ENCODE assay signal across 21 cellular contexts in genomic region chr3:45692866-45693265, GRCh38. TPM values are rescaled to one million over a fixed set of nuclear protein-coding genes. Genes with fewer than 3 reads are reported as not detected.
DNase-seq lines count a peak whose midpoint lies in the region; FAIRE-seq and TF ChIP-seq lines count a peak whose summit lies in the region.
"Had no signal": no experiment of that assay in that cellular context is flagged by ENCODE, and none has a peak within 500 bp of the region (broad histone marks: within the 10 kb centered on the region; RNA-seq: fewer than 3 reads in every experiment).

No MANE protein-coding gene starts in this region.

- H3K4me1 Mint-ChIP-seq in activated T-cell treated with anti-CD3 and anti-CD28 coated beads, Interleukin-2, amount 50 U/mL, for 24 hours (ENCODE audit: low read depth) = peaks cover 77% of the 10 kb centered on the region
- H3K4me1 Mint-ChIP-seq in astrocyte (ENCODE audit: low read depth, unreplicated experiment) = peaks cover 24% of the 10 kb centered on the region

- peaks cover 4% of the 10 kb centered on the region for H3K79me1 ChIP-seq in trophoblast cell (ENCODE audit: low read length)

- no peak overlapping the region for H4K12ac ChIP-seq in trophoblast cell (ENCODE audit: low read depth, low read length)

- no peaks in the 10 kb centered on the region for H3K9me3 Mint-ChIP-seq in activated T-cell treated with anti-CD3 and anti-CD28 coated beads, Interleukin-2, amount 50 U/mL, for 24 hours
- H3K9me3 Mint-ChIP-seq in astrocyte (ENCODE audit: unreplicated experiment) = no peaks in the 10 kb centered on the region

- H3K27ac ChIP-seq in astrocyte (ENCODE audit: low read depth, low read length) = no peak overlapping the region
- H3K27ac ChIP-seq in trophoblast cell (ENCODE audit: low read depth, low read length) = no peak overlapping the region
- H3K27ac ChIP-seq in osteoblast (ENCODE audit: low read depth, low read length) = no peak overlapping the region
- H3K27ac ChIP-seq: brain microvascular endothelial cell, dorsolateral prefrontal cortex, pancreas had no signal

- no peak overlapping the region for H2AK5ac ChIP-seq in trophoblast cell (ENCODE audit: low read length)

- no peak for TF ChIP-seq POLR2A in NB4 (IDR thresholded peaks at IDR 0.05; ENCODE audit: extremely low read depth, insufficient read length)

- peak overlapping the region; percentile 99 for H3K27ac Mint-ChIP-seq in activated T-cell treated with anti-CD3 and anti-CD28 coated beads, Interleukin-2, amount 50 U/mL, for 24 hours
- no peak overlapping the region for H3K27ac Mint-ChIP-seq in astrocyte (ENCODE audit: unreplicated experiment)

- H2AFZ ChIP-seq in astrocyte (ENCODE audit: low read depth, low read length) = no peak overlapping the region
- no peak overlapping the region for H2AFZ ChIP-seq in trophoblast cell (ENCODE audit: insufficient read depth, low read length, poor library complexity)
- H2AFZ ChIP-seq in osteoblast (ENCODE audit: low read length) = no peak overlapping the region

- H3K4me3 Mint-ChIP-seq in activated T-cell treated with anti-CD3 and anti-CD28 coated beads, Interleukin-2, amount 50 U/mL, for 24 hours = peak overlapping the region; percentile 80
- peak overlapping the region; percentile 62 for H3K4me3 Mint-ChIP-seq in astrocyte (ENCODE audit: unreplicated experiment)

- H3K4me1 ChIP-seq in astrocyte (ENCODE audit: insufficient read depth, low read length) = peaks cover 11% of the 10 kb centered on the region
- H3K4me1 ChIP-seq in trophoblast cell (ENCODE audit: control insufficient read depth in 1 of 2, insufficient read depth in 2 of 2, low read length in 2 of 2) = peaks cover 2 to 4% of the 10 kb centered on the region in 2 experiments
- peaks cover 31% of the 10 kb centered on the region for H3K4me1 ChIP-seq in osteoblast (ENCODE audit: insufficient read depth, low read length)

- no peak overlapping the region for H2BK120ac ChIP-seq in trophoblast cell (ENCODE audit: insufficient read depth, low read length, poor library complexity)

- H3K36me3 ChIP-seq in astrocyte (ENCODE audit: insufficient read depth, low read length) (peaks cover 3% of the 10 kb centered on the region), trophoblast cell (ENCODE audit: control insufficient read depth in 1 of 2, insufficient read depth in 2 of 2, low read length in 2 of 2) (peaks cover 0 to 3% of the 10 kb centered on the region in 2 experiments), osteoblast (ENCODE audit: insufficient read depth, low read length) (peaks cover 11% of the 10 kb centered on the region)
- H3K36me3 ChIP-seq: pancreas had no signal

- no peak overlapping the region for H2BK5ac ChIP-seq in trophoblast cell (ENCODE audit: low read depth, low read length, poor library complexity)

- peak overlapping the region; percentile 2 for H3K4ac ChIP-seq in trophoblast cell (ENCODE audit: low read depth, low read length)

- H4K91ac ChIP-seq in trophoblast cell (ENCODE audit: low read depth, low read length) = no peak overlapping the region

- H3K23ac ChIP-seq in trophoblast cell (ENCODE audit: low read length) = no peak overlapping the region

- peak overlapping the region; percentile 32 for H3K4me3 ChIP-seq in NB4 (ENCODE audit: low read depth, low read length)
- no peak overlapping the region for H3K4me3 ChIP-seq in astrocyte (ENCODE audit: insufficient read depth, low read depth, low read length)
- H3K4me3 ChIP-seq in trophoblast cell (ENCODE audit: low read depth, low read length) = no peak overlapping the region
- no peak overlapping the region for H3K4me3 ChIP-seq in osteoblast (ENCODE audit: insufficient read depth, low read length)
- H3K4me3 ChIP-seq: dorsolateral prefrontal cortex, heart right ventricle, pancreas, skin epidermis had no signal

- H3K9ac ChIP-seq in astrocyte (ENCODE audit: low read length) (no peak overlapping the region), trophoblast cell (ENCODE audit: low read length) (no peak overlapping the region)

- peaks cover 4% of the 10 kb centered on the region for H3K27me3 Mint-ChIP-seq in activated T-cell treated with anti-CD3 and anti-CD28 coated beads, Interleukin-2, amount 50 U/mL, for 24 hours
- no peaks in the 10 kb centered on the region for H3K27me3 Mint-ChIP-seq in astrocyte (ENCODE audit: low read depth, unreplicated experiment)

- H3K14ac ChIP-seq in trophoblast cell (ENCODE audit: low read length) = no peak overlapping the region

- no peak overlapping the region for H3K18ac ChIP-seq in trophoblast cell (ENCODE audit: low read length)

- H4K20me1 ChIP-seq in astrocyte (ENCODE audit: insufficient read depth, low read length) (peaks cover 73% of the 10 kb centered on the region), osteoblast (ENCODE audit: insufficient read depth, low read length) (peaks cover 36% of the 10 kb centered on the region)

- H4K8ac ChIP-seq in trophoblast cell (ENCODE audit: low read depth, low read length) = no peak overlapping the region

- WGBS in trophoblast cell (ENCODE audit: extremely low coverage, insufficient coverage, insufficient read length) = no CpG with 5 or more reads among the region's 3 CpGs

- no peak for DNase-seq in activated T-cell treated with anti-CD3 and anti-CD28 coated beads, Interleukin-2, amount 50 U/mL, for 24 hours
- no peak for DNase-seq in activated T-cell treated with anti-CD3 and anti-CD28 coated beads for 4 hours
- no peak for DNase-seq in NB4 (ENCODE audit: low read depth)
- DNase-seq in astrocyte (ENCODE audit: low read depth) = no peak
- peak in 1 of 2 donors; percentile 13 for DNase-seq in trophoblast cell
- DNase-seq in GDM1 (lab: John Stamatoyannopoulos, UW) = no peak
- no peak for DNase-seq in NCI-H1930 (lab: John Stamatoyannopoulos, UW)
- no peak for DNase-seq in osteoblast (ENCODE audit: insufficient read length, low spot score, missing footprints)
- DNase-seq: brain microvascular endothelial cell, Caco-2, dorsolateral prefrontal cortex, HCEC 1CT, heart right ventricle, kidney, midbrain, NCI-H2107, NCI-H748 treated with DMSO at 0.1 percent for 48 hours, pancreas had no signal

- H3K27me3 ChIP-seq in astrocyte (ENCODE audit: insufficient read depth, low read length) (no peaks in the 10 kb centered on the region), trophoblast cell (ENCODE audit: insufficient read depth, low read length) (no peaks in the 10 kb centered on the region), osteoblast (ENCODE audit: insufficient read depth, low read length) (no peaks in the 10 kb centered on the region)
- H3K27me3 ChIP-seq: brain microvascular endothelial cell, dorsolateral prefrontal cortex, heart right ventricle, pancreas had no signal

- H3K9me3 ChIP-seq in astrocyte (ENCODE audit: insufficient read depth, low read depth, low read length) = no peaks in the 10 kb centered on the region
- H3K9me3 ChIP-seq in trophoblast cell (ENCODE audit: insufficient read depth, low read depth, low read length) = no peaks in the 10 kb centered on the region
- H3K9me3 ChIP-seq in osteoblast (ENCODE audit: low read depth, low read length) = no peaks in the 10 kb centered on the region
- H3K9me3 ChIP-seq: Caco-2, heart right ventricle, pancreas had no signal

- FAIRE-seq in astrocyte (lab: Jason Lieb, UNC) = no peak
- FAIRE-seq: G401.6, kidney, pancreas, urothelium cell line had no signal

- no peak overlapping the region for H3K4me2 ChIP-seq in astrocyte (ENCODE audit: low read length)
- H3K4me2 ChIP-seq in trophoblast cell (ENCODE audit: low read length) = no peak overlapping the region
- no peak overlapping the region for H3K4me2 ChIP-seq in osteoblast (ENCODE audit: insufficient read depth, low read length)

- H2BK12ac ChIP-seq in trophoblast cell (ENCODE audit: low read length) = no peak overlapping the region

- H3K36me3 Mint-ChIP-seq in activated T-cell treated with anti-CD3 and anti-CD28 coated beads, Interleukin-2, amount 50 U/mL, for 24 hours (ENCODE audit: low read depth) = peaks cover 85% of the 10 kb centered on the region
- H3K36me3 Mint-ChIP-seq in astrocyte (ENCODE audit: low read depth, unreplicated experiment) = no peaks in the 10 kb centered on the region

- TF ChIP-seq CTCF in NB4 (IDR thresholded peaks at IDR 0.05; ENCODE audit: low read depth, low read length) (no peak), astrocyte (IDR thresholded peaks at IDR 0.05; ENCODE audit: insufficient read depth, low read depth, low read length) (no peak), osteoblast (IDR thresholded peaks at IDR 0.05; ENCODE audit: extremely low read depth, low read depth, low read length) (no peak)

- H3K79me2 ChIP-seq in astrocyte (ENCODE audit: insufficient read depth, low read length) = peaks cover 85% of the 10 kb centered on the region
- peaks cover 3% of the 10 kb centered on the region for H3K79me2 ChIP-seq in trophoblast cell (ENCODE audit: control insufficient read depth, insufficient read depth, low read length, poor library complexity)
- peaks cover 85% of the 10 kb centered on the region for H3K79me2 ChIP-seq in osteoblast (ENCODE audit: insufficient read depth, low read length)

RNA-seq across cellular contexts. Expression of gene SACM1L, which starts 3.7 kb away (rescaled TPM):
- total RNA-seq in astrocyte = 39.4 and 41.2 TPM in 2 replicates
- polyA plus RNA-seq in trophoblast cell (2013) = 16.8 and 16.9 TPM in 2 replicates
- 28.6 and 39.5 TPM in 2 replicates for total RNA-seq in osteoblast
